ENCODE assay signal across 8 cellular contexts in genomic region chr12:47715393-47715876, GRCh38. TPM values are rescaled to one million over a fixed set of nuclear protein-coding genes. Genes with fewer than 3 reads are reported as not detected.
DNase-seq lines count a peak whose midpoint lies in the region; ATAC-seq and TF ChIP-seq lines count a peak whose summit lies in the region.

No MANE protein-coding gene starts in this region.

- H3K27ac ChIP-seq in DOHH2 (ENCODE audit: low read depth, low read length) = no peak overlapping the region
- H3K27ac ChIP-seq in heart left ventricle = peak overlapping the region in 11 of 12 donors; percentile 3 to 95 (median 88)
- H3K27ac ChIP-seq in psoas muscle = no peak overlapping the region
- peak overlapping the region; percentile 86 to 93 for H3K27ac ChIP-seq in uterus

- peaks cover 20% of the 10 kb centered on the region for H3K4me1 Mint-ChIP-seq in activated naive CD8-positive, alpha-beta T cell treated with anti-CD3 and anti-CD28 coated beads for 36 hours

- H3K27me3 Mint-ChIP-seq in activated naive CD8-positive, alpha-beta T cell treated with anti-CD3 and anti-CD28 coated beads for 36 hours = no peaks in the 10 kb centered on the region

- H3K36me3 Mint-ChIP-seq in activated naive CD8-positive, alpha-beta T cell treated with anti-CD3 and anti-CD28 coated beads for 36 hours = peaks cover 4% of the 10 kb centered on the region

- no peaks in the 10 kb centered on the region for H4K20me1 ChIP-seq in DOHH2 (ENCODE audit: control insufficient read depth, insufficient read depth, low read depth, low read length)

- ATAC-seq in heart left ventricle (peak; percentile 45 to 51 (median 48)), psoas muscle (peak; percentile 79 to 88 (median 86))

- H3K9me3 Mint-ChIP-seq in activated naive CD8-positive, alpha-beta T cell treated with anti-CD3 and anti-CD28 coated beads for 36 hours = no peaks in the 10 kb centered on the region

- H3K36me3 ChIP-seq in DOHH2 (ENCODE audit: control insufficient read depth, low read length) (no peaks in the 10 kb centered on the region), heart left ventricle (peaks cover 0 to 6% (median 0%) of the 10 kb centered on the region in 9 donors), psoas muscle (ENCODE audit: insufficient read depth in 1 of 2, low read depth in 1 of 2) (peaks cover 0 to 9% of the 10 kb centered on the region in 2 donors), uterus (no peaks in the 10 kb centered on the region)

- 1 to 6% (median 3%) methylated on average over 10 of the region's 10 CpGs for WGBS in heart left ventricle, 4 donors
- WGBS in psoas muscle, 3 donors = 4 to 6% (median 6%) methylated on average over 10 of the region's 10 CpGs

- TF ChIP-seq POLR2A in heart left ventricle (IDR thresholded peaks at IDR 0.05) (no peak), uterus (IDR thresholded peaks at IDR 0.05) (no peak)

- H3K27ac Mint-ChIP-seq in activated naive CD8-positive, alpha-beta T cell treated with anti-CD3 and anti-CD28 coated beads for 36 hours = no peak overlapping the region

- H3K9me2 ChIP-seq in DOHH2 (replicated peaks; ENCODE audit: control insufficient read depth, low read length) = no peaks in the 10 kb centered on the region

- H3K4me1 ChIP-seq in DOHH2 (ENCODE audit: control insufficient read depth, low read length) (peaks cover 30% of the 10 kb centered on the region), heart left ventricle (peaks cover 7 to 52% (median 44%) of the 10 kb centered on the region in 12 donors), psoas muscle (peaks cover 27% of the 10 kb centered on the region), uterus (peaks cover 3 to 5% of the 10 kb centered on the region in 2 donors)

- TF ChIP-seq CTCF in DOHH2 (IDR thresholded peaks at IDR 0.05; ENCODE audit: low read depth, low read length, poor library complexity, severe bottlenecking) (peak; percentile 83), heart left ventricle (IDR thresholded peaks at IDR 0.05) (peak; percentile 73 to 89 (median 80)), psoas muscle (IDR thresholded peaks at IDR 0.05) (peak; percentile 80), uterus (IDR thresholded peaks at IDR 0.05) (peak; percentile 69 to 91 (median 80))

- DNase-seq in HCEC 1CT = peak; percentile 56
- peak; percentile 94 for DNase-seq in NCI-H1092 treated with DMSO at 0.1 percent for 48 hours (lab: John Stamatoyannopoulos, UW)
- peak; percentile 13 for DNase-seq in SKM-1 (lab: John Stamatoyannopoulos, UW; ENCODE audit: unreplicated experiment)
- DNase-seq in activated naive CD8-positive, alpha-beta T cell treated with anti-CD3 and anti-CD28 coated beads for 36 hours = peak; percentile 66
- DNase-seq in heart left ventricle = peak; percentile 74 to 88 (median 82)
- peak; percentile 76 to 84 for DNase-seq in psoas muscle
- peak; percentile 83 to 87 for DNase-seq in uterus

- H3K4me3 ChIP-seq in DOHH2 (ENCODE audit: low read length) (no peak overlapping the region), heart left ventricle (no peak overlapping the region), psoas muscle (no peak overlapping the region), uterus (peak overlapping the region in 1 of 2 donors; percentile 20)

- no peaks in the 10 kb centered on the region; the same call in 1 of the 2 replicates for H3K79me2 ChIP-seq in DOHH2 (ENCODE audit: control insufficient read depth, low read length)

- H3K4me2 ChIP-seq in DOHH2 (ENCODE audit: low read length) = no peak overlapping the region

- intact Hi-C loops in heart left ventricle (cut with DNase I) = loop anchor here (1.0 to 10.0 kb wide), 11 partner anchors 42 to 249 kb away; partner anchors contain the start of genes TMEM106C (in 2 of the 10) and RAPGEF3 (in 1 of the 10)
- intact Hi-C loops in psoas muscle (cut with DNase I) = loop anchor here (1.0 to 5.0 kb wide), 5 partner anchors 47 to 237 kb away; no protein-coding TSS in a partner anchor
- intact Hi-C loops in uterus (cut with DNase I; ENCODE audit: low total_unique reads) = loop anchor here (5.0 to 10.0 kb wide), 2 partner anchors 62 to 119 kb away; no protein-coding TSS in a partner anchor

- H3K9me3 ChIP-seq in DOHH2 (ENCODE audit: control insufficient read depth, insufficient read depth, low read length) = no peaks in the 10 kb centered on the region
- no peaks in the 10 kb centered on the region for H3K9me3 ChIP-seq in heart left ventricle
- no peaks in the 10 kb centered on the region for H3K9me3 ChIP-seq in psoas muscle
- no peaks in the 10 kb centered on the region for H3K9me3 ChIP-seq in uterus

- H3F3A ChIP-seq in DOHH2 (ENCODE audit: control insufficient read depth, insufficient read depth) = peaks cover 4% of the 10 kb centered on the region; the same call in 1 of the 2 replicates

- H3K27me3 ChIP-seq in DOHH2 (ENCODE audit: control insufficient read depth, low read length) (no peaks in the 10 kb centered on the region), heart left ventricle (no peaks in the 10 kb centered on the region), psoas muscle (ENCODE audit: insufficient read depth in 3 of 3, low read length in 2 of 3) (no peaks in the 10 kb centered on the region), uterus (no peaks in the 10 kb centered on the region)

- no peak overlapping the region for H3K4me3 Mint-ChIP-seq in activated naive CD8-positive, alpha-beta T cell treated with anti-CD3 and anti-CD28 coated beads for 36 hours

RNA-seq across cellular contexts. Expression of gene RPAP3, which starts 9.6 kb away (rescaled TPM):
- total RNA-seq in activated naive CD8-positive, alpha-beta T cell treated with anti-CD3 and anti-CD28 coated beads for 36 hours = 10 to 100 TPM; 58.7 to 61.8 TPM
- 10 to 100 TPM; 11.1 to 25.2 (median 22.3) TPM for total RNA-seq in heart left ventricle
- 10 to 100 TPM in 1 of 2 donors, 1 to 10 TPM in 1; 7.2 to 15.5 TPM for polyA plus RNA-seq in heart left ventricle
- 10 to 100 TPM; 24.1 to 28.5 (median 27.4) TPM for total RNA-seq in psoas muscle
- 10 to 100 TPM; 18.8 to 43.2 (median 20.9) TPM for polyA plus RNA-seq in psoas muscle
- total RNA-seq in uterus = 10 to 100 TPM; 16.8 to 33.6 (median 22.2) TPM

RNA-seq across cellular contexts. Expression of gene ENDOU, which starts 9.9 kb away (rescaled TPM):
- under 1 TPM in 1 of 2 experiments, not detected in 1; 0.08 TPM for total RNA-seq in activated naive CD8-positive, alpha-beta T cell treated with anti-CD3 and anti-CD28 coated beads for 36 hours
- 1 to 10 TPM in 1 of 9 donors, under 1 TPM in 4, not detected in 4; 0.12 to 2.5 (median 0.27) TPM for total RNA-seq in heart left ventricle
- polyA plus RNA-seq in heart left ventricle = under 1 TPM; 0.08 to 0.42 TPM
- total RNA-seq in psoas muscle = under 1 TPM in 2 of 4 donors, not detected in 2; 0.13 to 0.15 TPM
- under 1 TPM in 2 of 3 donors, not detected in 1; 0.25 to 0.82 TPM for polyA plus RNA-seq in psoas muscle
- total RNA-seq in uterus = under 1 TPM in 2 of 4 donors, not detected in 2; 0.28 to 0.64 TPM

RNA-seq across cellular contexts. Expression of gene RAPGEF3, which starts 43.2 kb away (rescaled TPM):
- under 1 TPM; 0.27 to 0.54 TPM for total RNA-seq in activated naive CD8-positive, alpha-beta T cell treated with anti-CD3 and anti-CD28 coated beads for 36 hours
- total RNA-seq in heart left ventricle = 10 to 100 TPM; 14.5 to 47.8 (median 23.9) TPM
- 10 to 100 TPM; 18.6 to 62.1 TPM for polyA plus RNA-seq in heart left ventricle
- 10 to 100 TPM in 2 of 4 donors, 1 to 10 TPM in 2; 5.1 to 28.8 (median 11.7) TPM for total RNA-seq in psoas muscle
- 10 to 100 TPM; 11.7 to 29.9 (median 15.0) TPM for polyA plus RNA-seq in psoas muscle
- 100 to 1,000 TPM in 1 of 4 donors, 10 to 100 TPM in 3; 13.5 to 105 (median 48.7) TPM for total RNA-seq in uterus

RNA-seq across cellular contexts. Expression of gene SLC48A1, which starts 57.6 kb away (rescaled TPM):
- 1 to 10 TPM; 5.4 to 6.0 TPM for total RNA-seq in activated naive CD8-positive, alpha-beta T cell treated with anti-CD3 and anti-CD28 coated beads for 36 hours
- total RNA-seq in heart left ventricle (10 to 100 TPM; 17.6 to 68.2 (median 23.9) TPM), psoas muscle (10 to 100 TPM; 21.8 to 28.7 (median 27.3) TPM), uterus (10 to 100 TPM in 3 of 4 donors, 1 to 10 TPM in 1; 1.3 to 50.5 (median 15.4) TPM)
- polyA plus RNA-seq in heart left ventricle (10 to 100 TPM; 13.0 to 16.5 TPM), psoas muscle (10 to 100 TPM; 12.7 to 23.5 (median 19.6) TPM)

Comparison
In these comparisons a context has a peak if more than half of its experiments do, and no peak if none do; other contexts are left out.
1. H3K27ac ChIP-seq: peak in heart left ventricle (11 of 12) and uterus (2 of 2); none in DOHH2 (single experiment) and psoas muscle (single experiment).
2. DNase-seq: peak in every context shown above with its lines; median percentile 94 in NCI-H1092 treated with DMSO at 0.1 percent for 48 hours; 85 in uterus; 82 in heart left ventricle; 80 in psoas muscle; 66 in activated naive CD8-positive, alpha-beta T cell treated with anti-CD3 and anti-CD28 coated beads for 36 hours; 56 in HCEC 1CT; 13 in SKM-1.
3. Peak in every context shown above with its lines, with median percentiles within 50 percentile points of each other: CTCF ChIP-seq.